12 cellular contexts compared by ENCODE assay signal in the genomic region with DNA sequence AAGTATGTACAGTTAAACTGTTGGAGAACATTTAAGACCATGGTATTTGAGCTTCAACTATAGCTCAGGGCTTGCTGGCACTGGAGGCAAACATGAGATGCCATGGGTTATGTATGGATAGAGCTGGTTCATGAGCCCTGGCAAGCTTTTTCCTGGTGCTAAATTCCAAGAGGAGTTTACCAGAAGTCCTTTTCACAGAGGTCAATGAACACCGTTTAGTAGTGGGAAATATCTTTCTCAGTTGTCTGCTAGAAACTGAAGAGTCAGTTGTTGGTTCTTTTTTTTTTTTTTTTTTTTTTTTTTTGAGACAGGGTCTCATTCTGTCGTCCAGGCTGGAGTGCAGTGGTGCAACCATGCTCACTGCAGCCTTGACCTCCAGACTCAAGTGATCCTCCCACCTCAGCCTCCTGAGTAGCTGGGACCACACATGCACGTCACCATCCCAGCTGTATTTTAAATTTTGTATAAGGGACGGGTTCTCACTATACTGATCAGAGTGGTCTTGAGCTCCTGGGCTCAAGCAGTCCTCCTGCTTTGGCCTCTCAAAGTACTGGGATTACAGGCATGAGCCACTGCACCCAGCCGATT. TPM values are rescaled to one million over a fixed set of nuclear protein-coding genes. Genes with fewer than 3 reads are reported as not detected.
DNase-seq lines count a peak whose midpoint lies in the region; ATAC-seq and TF ChIP-seq lines count a peak whose summit lies in the region.
"Had no signal": no experiment of that assay in that cellular context is flagged by ENCODE, and none has a peak within 500 bp of the region (broad histone marks: within the 10 kb centered on the region; RNA-seq: fewer than 3 reads in every experiment).

No MANE protein-coding gene starts in this region.

- H3K27ac ChIP-seq in BLaER1 (no peak overlapping the region), DOHH2 (ENCODE audit: low read depth, low read length) (no peak overlapping the region), muscle layer of duodenum (ENCODE audit: low read length) (peak overlapping the region; percentile 39)
- H3K27ac ChIP-seq: HL-60 had no signal

- H3K27me3 ChIP-seq in BLaER1 (no peaks in the 10 kb centered on the region), DOHH2 (ENCODE audit: control insufficient read depth, low read length) (no peaks in the 10 kb centered on the region), muscle layer of duodenum (ENCODE audit: low read depth, low read length) (no peaks in the 10 kb centered on the region)
- H3K27me3 ChIP-seq: esophagus squamous epithelium had no signal

- H3K4me3 Mint-ChIP-seq in activated T-helper 17 cell treated with anti-CD3 and anti-CD28 coated beads, Interleukin-2, amount 50 U/mL, for 72 hours, result peak overlapping the region; percentile 84

- H3K9me3 ChIP-seq in BLaER1 (no peaks in the 10 kb centered on the region), DOHH2 (ENCODE audit: control insufficient read depth, insufficient read depth, low read length) (no peaks in the 10 kb centered on the region), muscle layer of duodenum (ENCODE audit: control insufficient read depth in 1 of 2, low read length in 2 of 2) (no peaks in the 10 kb centered on the region)
- H3K9me3 ChIP-seq: esophagus squamous epithelium had no signal

- H3K36me3 Mint-ChIP-seq in activated T-helper 17 cell treated with anti-CD3 and anti-CD28 coated beads, Interleukin-2, amount 50 U/mL, for 72 hours (ENCODE audit: low read depth), result no peaks in the 10 kb centered on the region
- H3K36me3 Mint-ChIP-seq: mesothelial cell of epicardium had no signal

- H3K4me1 Mint-ChIP-seq in activated T-helper 17 cell treated with anti-CD3 and anti-CD28 coated beads, Interleukin-2, amount 50 U/mL, for 72 hours, result no peaks in the 10 kb centered on the region

- H3K9ac ChIP-seq in BLaER1, result no peak overlapping the region

- no peaks in the 10 kb centered on the region for H3K27me3 Mint-ChIP-seq in activated T-helper 17 cell treated with anti-CD3 and anti-CD28 coated beads, Interleukin-2, amount 50 U/mL, for 72 hours

- no peaks in the 10 kb centered on the region for H3K79me2 ChIP-seq in DOHH2 (ENCODE audit: control insufficient read depth, low read length)

- no peak for TF ChIP-seq CTCF in DOHH2 (IDR thresholded peaks at IDR 0.05; ENCODE audit: low read depth, low read length, poor library complexity, severe bottlenecking)

- H3K4me3 ChIP-seq in BLaER1, result no peak overlapping the region
- H3K4me3 ChIP-seq in DOHH2 (ENCODE audit: low read length), result peak overlapping the region; percentile 78; the same call in 1 of the 2 replicates
- H3K4me3 ChIP-seq in muscle layer of duodenum (ENCODE audit: low read depth in 1 of 2, low read length in 2 of 2), result peak overlapping the region in 1 of 2 donors; percentile 76

- in situ Hi-C loops in KBM-7 (cut with MboI; ENCODE audit: low pct_unique_long_range_greater_than_20kb, low sequenced_read_pairs), result no loop called here

- H4K20me1 ChIP-seq in BLaER1 (peaks cover 15% of the 10 kb centered on the region; the same call in 1 of the 2 replicates), DOHH2 (ENCODE audit: control insufficient read depth, insufficient read depth, low read depth, low read length) (no peaks in the 10 kb centered on the region)

- peaks cover 87% of the 10 kb centered on the region for H3K4me1 ChIP-seq in BLaER1
- peaks cover 23% of the 10 kb centered on the region for H3K4me1 ChIP-seq in DOHH2 (ENCODE audit: control insufficient read depth, low read length)
- H3K4me1 ChIP-seq in muscle layer of duodenum (ENCODE audit: control insufficient read depth in 1 of 2, insufficient read depth in 2 of 2, low read length in 2 of 2), result peaks cover 7 to 38% of the 10 kb centered on the region in 2 donors

- H3F3A ChIP-seq in DOHH2 (ENCODE audit: control insufficient read depth, insufficient read depth), result no peaks in the 10 kb centered on the region

- no peaks in the 10 kb centered on the region for H3K9me3 Mint-ChIP-seq in activated T-helper 17 cell treated with anti-CD3 and anti-CD28 coated beads, Interleukin-2, amount 50 U/mL, for 72 hours
- H3K9me3 Mint-ChIP-seq: mesothelial cell of epicardium had no signal

- H3K27ac Mint-ChIP-seq in activated T-helper 17 cell treated with anti-CD3 and anti-CD28 coated beads, Interleukin-2, amount 50 U/mL, for 72 hours, result no peak overlapping the region
- H3K27ac Mint-ChIP-seq: mesothelial cell of epicardium had no signal

- no peaks in the 10 kb centered on the region for H3K9me2 ChIP-seq in DOHH2 (replicated peaks; ENCODE audit: control insufficient read depth, low read length)

- H3K36me3 ChIP-seq in BLaER1, result peaks cover 24% of the 10 kb centered on the region
- no peaks in the 10 kb centered on the region for H3K36me3 ChIP-seq in DOHH2 (ENCODE audit: control insufficient read depth, low read length)
- peaks cover 0 to 5% of the 10 kb centered on the region in 2 donors for H3K36me3 ChIP-seq in muscle layer of duodenum (ENCODE audit: control insufficient read depth in 1 of 2, insufficient read depth in 2 of 2, low read length in 2 of 2)
- H3K36me3 ChIP-seq: esophagus squamous epithelium had no signal

- DNase-seq in NK-92 (lab: John Stamatoyannopoulos, UW; ENCODE audit: unreplicated experiment) (no peak), KBM-7 (no peak), C1 segment of cervical spinal cord (lab: John Stamatoyannopoulos, UW) (no peak)
- DNase-seq: esophagus squamous epithelium, NCI-H510A had no signal

- peak overlapping the region; percentile 100 for H3K4me2 ChIP-seq in BLaER1
- peak overlapping the region; percentile 94 for H3K4me2 ChIP-seq in DOHH2 (ENCODE audit: low read length)

- no peak for ATAC-seq in activated T-helper 17 cell treated with anti-CD3 and anti-CD28 coated beads, Interleukin-2, amount 50 U/mL, for 72 hours (replicated peaks)

RNA-seq across cellular contexts. Expression of gene KHK, which starts 1.3 kb away (rescaled TPM):
- total RNA-seq in activated T-helper 17 cell treated with anti-CD3 and anti-CD28 coated beads, Interleukin-2, amount 50 U/mL, for 72 hours, result 10 to 100 TPM in 1 of 2 donors, 1 to 10 TPM in 1; 5.9 to 10.5 TPM

RNA-seq across cellular contexts. Expression of gene EMILIN1, which starts 9.5 kb away (rescaled TPM):
- total RNA-seq in activated T-helper 17 cell treated with anti-CD3 and anti-CD28 coated beads, Interleukin-2, amount 50 U/mL, for 72 hours, result under 1 TPM; 0.42 to 0.93 TPM

RNA-seq across cellular contexts. Expression of gene OST4, which starts 16.5 kb away (rescaled TPM):
- 100 to 1,000 TPM; 286 to 313 TPM for total RNA-seq in activated T-helper 17 cell treated with anti-CD3 and anti-CD28 coated beads, Interleukin-2, amount 50 U/mL, for 72 hours

RNA-seq across cellular contexts. Expression of gene CGREF1, which starts 31.0 kb away (rescaled TPM):
- 1 to 10 TPM; 3.7 to 4.6 TPM for total RNA-seq in activated T-helper 17 cell treated with anti-CD3 and anti-CD28 coated beads, Interleukin-2, amount 50 U/mL, for 72 hours

RNA-seq across cellular contexts. Expression of gene ABHD1, which starts 35.7 kb away (rescaled TPM):
- under 1 TPM; 0.17 to 0.40 TPM for total RNA-seq in activated T-helper 17 cell treated with anti-CD3 and anti-CD28 coated beads, Interleukin-2, amount 50 U/mL, for 72 hours
- total RNA-seq: bronchial epithelial cell, esophagus squamous epithelium had no signal
